In genomic region chr7:4862156-4862555, GRCh38 we compare ENCODE assay signal across 1 cellular context.
TF ChIP-seq lines count a peak whose summit lies in the region.

No MANE protein-coding gene starts in this region.

TF ChIP-seq in endothelial cell of umbilical vein, 7 proteins besides CTCF, POLR2A, EP300 and RAD21:
- TF ChIP-seq EZH2 (IDR thresholded peaks at IDR 0.05; ENCODE audit: borderline replicate concordance, low read depth, low read length, severe bottlenecking) (no peak), MYC (IDR thresholded peaks at IDR 0.05; ENCODE audit: low read depth, low read length) (no peak), MAX (IDR thresholded peaks at IDR 0.05; ENCODE audit: insufficient read depth, insufficient read length) (no peak), POLR2AphosphoS5 (IDR thresholded peaks at IDR 0.05; ENCODE audit: insufficient read depth, low read depth, low read length) (no peak), JUN (IDR thresholded peaks at IDR 0.05; ENCODE audit: borderline replicate concordance, insufficient read depth, insufficient read length, low read depth) (no peak), GATA2 (IDR thresholded peaks at IDR 0.05; ENCODE audit: insufficient read depth, insufficient read length, low read depth, low read length) (no peak), FOS (IDR thresholded peaks at IDR 0.05; ENCODE audit: borderline replicate concordance, insufficient read depth, low read length) (no peak)
TF ChIP-seq in endothelial cell of umbilical vein: peak in this region for 0.
